ENCODE assay signal across 1 cellular context in genomic region chr3:112498916-112499315, GRCh38.
TF ChIP-seq lines count a peak whose summit lies in the region.

No MANE protein-coding gene starts in this region.

TF ChIP-seq in GM12878, 131 proteins besides CTCF, POLR2A, EP300 and RAD21 (continued from another document and continues in another):
- no peak for TF ChIP-seq SIN3A (IDR thresholded peaks at IDR 0.05; ENCODE audit: low read depth, low read length)
- 0 out of 2 replicates have a peak, but pooled peaks have one; percentile 41 for TF ChIP-seq ATF2 (IDR thresholded peaks at IDR 0.05; ENCODE audit: low read length)
- no peak for TF ChIP-seq SMAD1 (IDR thresholded peaks at IDR 0.05; ENCODE audit: low read depth, partially characterized antibody)
- TF ChIP-seq MEF2A (IDR thresholded peaks at IDR 0.05; ENCODE audit: insufficient read depth, low read depth, low read length), result 0 out of 2 replicates have a peak, but pooled peaks have one; percentile 50
- TF ChIP-seq REST (IDR thresholded peaks at IDR 0.05; ENCODE audit: low read depth, low read length), result no peak
- no peak for TF ChIP-seq NR2C2 (IDR thresholded peaks at IDR 0.05; ENCODE audit: borderline replicate concordance, control insufficient read depth, insufficient read length, low read depth)
- TF ChIP-seq CEBPB (IDR thresholded peaks at IDR 0.05; ENCODE audit: borderline replicate concordance in 1 of 2, low read depth in 2 of 2, low read length in 2 of 2), result no peak; a peak in 1 of 4 replicates
- 0 out of 2 replicates have a peak, but pooled peaks have one; percentile 19 for TF ChIP-seq CHD1 (IDR thresholded peaks at IDR 0.05; ENCODE audit: low read depth, low read length)
- TF ChIP-seq SPI1 (IDR thresholded peaks at IDR 0.05; ENCODE audit: borderline replicate concordance, insufficient read depth, low read depth, low read length), result peak; percentile 11; the same call in 1 of the 2 replicates
- no peak for TF ChIP-seq STAT1 (conservative IDR thresholded peaks at IDR 0.05)
- TF ChIP-seq ZNF274 (IDR thresholded peaks at IDR 0.05; ENCODE audit: insufficient read depth, insufficient read length), result no peak
- TF ChIP-seq ZZZ3 (IDR thresholded peaks at IDR 0.05; ENCODE audit: control insufficient read depth, insufficient read length, low read depth), result no peak
- TF ChIP-seq PML (IDR thresholded peaks at IDR 0.05; ENCODE audit: low read length), result no peak
- TF ChIP-seq PAX8 (IDR thresholded peaks at IDR 0.05), result no peak
- no peak for TF ChIP-seq TCF3 (IDR thresholded peaks at IDR 0.05; ENCODE audit: borderline replicate concordance, insufficient read depth, low read depth, low read length)
- TF ChIP-seq YBX1 (IDR thresholded peaks at IDR 0.05), result no peak
- TF ChIP-seq IKZF1 (conservative IDR thresholded peaks at IDR 0.05), result peak; percentile 17; the same call in 1 of the 2 replicates
- TF ChIP-seq CREB1 (IDR thresholded peaks at IDR 0.05; ENCODE audit: low read depth), result 0 out of 2 replicates have a peak, but pooled peaks have one; percentile 8
- no peak for TF ChIP-seq HCFC1 (IDR thresholded peaks at IDR 0.05; ENCODE audit: low read length)
- no peak for TF ChIP-seq MLLT1 (IDR thresholded peaks at IDR 0.05)
- no peak for TF ChIP-seq RB1 (IDR thresholded peaks at IDR 0.05; ENCODE audit: borderline replicate concordance)
- TF ChIP-seq ZNF24 (IDR thresholded peaks at IDR 0.05), result peak; percentile 35; the same call in 1 of the 2 replicates
- no peak for TF ChIP-seq LARP7 (IDR thresholded peaks at IDR 0.05)
- no peak for TF ChIP-seq PKNOX1 (IDR thresholded peaks at IDR 0.05)
- TF ChIP-seq WRNIP1 (IDR thresholded peaks at IDR 0.05; ENCODE audit: borderline replicate concordance, low read depth, low read length), result no peak
- no peak for TF ChIP-seq TCF12 (IDR thresholded peaks at IDR 0.05; ENCODE audit: low read depth, low read length)
- no peak for TF ChIP-seq CHD2 (IDR thresholded peaks at IDR 0.05; ENCODE audit: borderline replicate concordance, low read depth, low read length)
- no peak for TF ChIP-seq GATAD2B (conservative IDR thresholded peaks at IDR 0.05; ENCODE audit: low read depth)
- no peak for TF ChIP-seq ZNF217 (IDR thresholded peaks at IDR 0.05)
- no peak for TF ChIP-seq ZNF687 (IDR thresholded peaks at IDR 0.05)
- TF ChIP-seq HSF1 (IDR thresholded peaks at IDR 0.05; ENCODE audit: low read depth, low read length), result no peak
- no peak for TF ChIP-seq ELK1 (IDR thresholded peaks at IDR 0.05; ENCODE audit: low read depth, low read length)
- TF ChIP-seq JUNB (IDR thresholded peaks at IDR 0.05), result no peak
- no peak for TF ChIP-seq NR2F1 (conservative IDR thresholded peaks at IDR 0.05)
- TF ChIP-seq RBBP5 (conservative IDR thresholded peaks at IDR 0.05), result no peak
- no peak for TF ChIP-seq E2F8 (IDR thresholded peaks at IDR 0.05; ENCODE audit: low read depth, partially characterized antibody)
- TF ChIP-seq NFXL1 (IDR thresholded peaks at IDR 0.05; ENCODE audit: borderline replicate concordance), result no peak
- no peak for TF ChIP-seq SUZ12 (IDR thresholded peaks at IDR 0.05; ENCODE audit: unreplicated experiment)
- no peak for TF ChIP-seq KAT2A (conservative IDR thresholded peaks at IDR 0.05; ENCODE audit: control insufficient read depth, low read depth, low read length)
- no peak for TF ChIP-seq ZBTB11 (CRISPR knock-in tag; IDR thresholded peaks at IDR 0.05)
- no peak for TF ChIP-seq BACH1 (IDR thresholded peaks at IDR 0.05; ENCODE audit: borderline replicate concordance)
- no peak for TF ChIP-seq NR2C1 (IDR thresholded peaks at IDR 0.05)
